ENCODE assay signal across 8 cellular contexts in the genomic region with DNA sequence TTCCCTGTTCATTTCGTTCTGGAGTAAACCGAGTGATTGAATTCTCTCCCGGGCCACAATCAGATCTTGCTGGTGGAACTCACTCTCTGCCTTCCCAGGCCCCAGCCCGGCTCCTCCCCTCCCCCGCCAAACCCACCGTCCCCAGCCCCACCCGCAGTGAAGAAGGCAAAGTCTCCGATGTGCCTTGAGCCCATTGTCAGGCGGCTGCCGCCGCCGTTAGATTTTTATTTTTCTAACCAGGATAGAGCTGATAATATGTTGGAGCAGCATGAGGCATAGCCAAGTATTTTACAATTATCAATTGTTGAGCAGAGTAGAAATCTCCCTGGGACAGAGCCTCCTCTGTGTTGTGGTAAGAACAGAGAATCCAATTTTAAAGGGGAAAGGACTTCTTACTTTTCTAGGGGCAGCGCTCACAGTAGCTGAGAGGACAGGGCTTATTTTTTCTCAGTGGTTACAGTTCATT. TPM values are rescaled to one million over a fixed set of nuclear protein-coding genes. Genes with fewer than 3 reads are reported as not detected.
DNase-seq lines count a peak whose midpoint lies in the region; ATAC-seq and TF ChIP-seq lines count a peak whose summit lies in the region.

No MANE protein-coding gene starts in this region.

- no peak overlapping the region for H3K14ac ChIP-seq in neuronal stem cell (ENCODE audit: low read length)

- H2BK12ac ChIP-seq in neuronal stem cell (ENCODE audit: low read length) = no peak overlapping the region

- H3K9ac ChIP-seq in neuronal stem cell (ENCODE audit: low read depth, low read length, poor library complexity) = no peak overlapping the region

- H3K23ac ChIP-seq in neuronal stem cell (ENCODE audit: low read depth, low read length, poor library complexity) = no peak overlapping the region

- no peak overlapping the region for H2AK5ac ChIP-seq in neuronal stem cell (ENCODE audit: low read depth, low read length)

- no peak for ATAC-seq in GM18520 (IDR thresholded peaks at IDR 0.05; ENCODE audit: unreplicated experiment)
- no peak for ATAC-seq in GM19328 (IDR thresholded peaks at IDR 0.05; ENCODE audit: unreplicated experiment)

- H4K8ac ChIP-seq in neuronal stem cell (ENCODE audit: low read depth, low read length) = no peak overlapping the region

- DNase-seq in GM12864 (ENCODE audit: low read depth) (no peak), WERI-Rb-1 (no peak), neuronal stem cell (ENCODE audit: low spot score) (no peak), ureter (ENCODE audit: low spot score) (no peak)

- 3 to 4% methylated on average over 13 of the region's 13 CpGs for WGBS in esophagus, 2 donors
- no CpG with 5 or more reads among the region's 13 CpGs for WGBS in neuronal stem cell (ENCODE audit: extremely low coverage in 2 of 2, insufficient read length in 2 of 2, insufficient replicate concordance in 1 of 2), 2 donors

- H3K36me3 ChIP-seq in WERI-Rb-1 = no peaks in the 10 kb centered on the region
- H3K36me3 ChIP-seq in esophagus (ENCODE audit: control insufficient read depth in 2 of 2, insufficient read depth in 2 of 2, low read length in 1 of 2) = peaks cover 0 to 5% of the 10 kb centered on the region in 2 donors
- H3K36me3 ChIP-seq in neuronal stem cell (replicated peaks in 1 of 2; ENCODE audit: control insufficient read depth in 2 of 2, insufficient read depth in 2 of 2, low read length in 2 of 2) = peaks cover 8 to 40% of the 10 kb centered on the region in 2 donors

- no peak overlapping the region for H2BK15ac ChIP-seq in neuronal stem cell (ENCODE audit: low read length)

- H3K27ac ChIP-seq in 22Rv1 (peak overlapping the region; percentile 93), WERI-Rb-1 (no peak overlapping the region), esophagus (ENCODE audit: low read depth in 2 of 2, low read length in 1 of 2) (no peak overlapping the region), neuronal stem cell (replicated peaks; ENCODE audit: low read length) (no peak overlapping the region)

- H3K27me3 ChIP-seq in WERI-Rb-1 (ENCODE audit: insufficient read depth, low read depth, severe bottlenecking) (peaks cover 9% of the 10 kb centered on the region), esophagus (ENCODE audit: control insufficient read depth in 1 of 2, insufficient read depth in 2 of 2, low read length in 2 of 2) (no peaks in the 10 kb centered on the region), neuronal stem cell (ENCODE audit: control insufficient read depth in 3 of 3, insufficient read depth in 3 of 3, low read depth in 1 of 3, low read length in 3 of 3) (no peaks in the 10 kb centered on the region)

- peak overlapping the region; percentile 79 for H3K4me2 ChIP-seq in neuronal stem cell (ENCODE audit: insufficient read depth, low read length, poor library complexity, severe bottlenecking)

- H3K79me1 ChIP-seq in neuronal stem cell (ENCODE audit: low read depth, low read length) = peaks cover 4% of the 10 kb centered on the region

- no peak overlapping the region for H3K18ac ChIP-seq in neuronal stem cell (ENCODE audit: low read length)

- H2BK5ac ChIP-seq in neuronal stem cell (ENCODE audit: low read length) = no peak overlapping the region

- no peak overlapping the region for H3K4ac ChIP-seq in neuronal stem cell (ENCODE audit: low read length)

- H2BK120ac ChIP-seq in neuronal stem cell (ENCODE audit: low read depth, low read length) = no peak overlapping the region

- no peaks in the 10 kb centered on the region for H3K9me3 ChIP-seq in WERI-Rb-1 (ENCODE audit: severe bottlenecking)
- H3K9me3 ChIP-seq in esophagus (ENCODE audit: control insufficient read depth in 2 of 2, insufficient read depth in 1 of 2, low read depth in 1 of 2, low read length in 1 of 2) = no peaks in the 10 kb centered on the region
- H3K9me3 ChIP-seq in neuronal stem cell (replicated peaks in 1 of 2; ENCODE audit: control insufficient read depth in 2 of 2, insufficient read depth in 1 of 2, low read depth in 1 of 2, low read length in 2 of 2) = no peaks in the 10 kb centered on the region

- H3K4me3 ChIP-seq in GM12864 (ENCODE audit: low read depth, low read length) (peak overlapping the region; percentile 89), WERI-Rb-1 (ENCODE audit: low read depth, low read length) (peak overlapping the region; percentile 32), esophagus (ENCODE audit: low read depth in 1 of 2, low read length in 2 of 2) (peak overlapping the region; percentile 67 to 92), neuronal stem cell (ENCODE audit: low read length in 2 of 2) (peak overlapping the region; percentile 83 to 100)

- TF ChIP-seq CTCF in 22Rv1 (IDR thresholded peaks at IDR 0.05) (no peak), GM12864 (IDR thresholded peaks at IDR 0.05; ENCODE audit: low read depth, low read length, missing control alignments) (no peak), WERI-Rb-1 (IDR thresholded peaks at IDR 0.05; ENCODE audit: low read depth, low read length) (no peak)

- peak overlapping the region; percentile 98 for H2AFZ ChIP-seq in neuronal stem cell (ENCODE audit: low read length)

- H3K4me1 ChIP-seq in esophagus (ENCODE audit: control insufficient read depth in 2 of 2, insufficient read depth in 2 of 2, low read length in 1 of 2) (no peaks in the 10 kb centered on the region), neuronal stem cell (ENCODE audit: control insufficient read depth in 2 of 2, insufficient read depth in 1 of 2, low read depth in 1 of 2, low read length in 2 of 2) (peaks cover 5 to 11% of the 10 kb centered on the region in 2 donors)

- H4K91ac ChIP-seq in neuronal stem cell (ENCODE audit: low read depth, low read length, poor library complexity) = no peak overlapping the region

RNA-seq across cellular contexts. Expression of a gene that starts 1.2 kb away (rescaled TPM):
- polyA plus RNA-seq in esophagus = 10 to 100 TPM in 1 of 2 donors, 1 to 10 TPM in 1; 9.9 to 34.0 TPM
- polyA plus RNA-seq in neuronal stem cell (2013, experiment 1 of 2) = 132 TPM
- polyA plus RNA-seq in neuronal stem cell (2013, experiment 2 of 2) = 135 TPM
- 139 TPM for total RNA-seq in ureter

Comparison
In these comparisons a context has a peak if more than half of its experiments do, and no peak if none do; other contexts are left out.
1. H3K4me3 ChIP-seq: peak in every context shown above with its lines; median percentile 92 in neuronal stem cell; 89 in GM12864; 80 in esophagus; 32 in WERI-Rb-1.